1 cellular context compared by ENCODE assay signal in the genomic region with DNA sequence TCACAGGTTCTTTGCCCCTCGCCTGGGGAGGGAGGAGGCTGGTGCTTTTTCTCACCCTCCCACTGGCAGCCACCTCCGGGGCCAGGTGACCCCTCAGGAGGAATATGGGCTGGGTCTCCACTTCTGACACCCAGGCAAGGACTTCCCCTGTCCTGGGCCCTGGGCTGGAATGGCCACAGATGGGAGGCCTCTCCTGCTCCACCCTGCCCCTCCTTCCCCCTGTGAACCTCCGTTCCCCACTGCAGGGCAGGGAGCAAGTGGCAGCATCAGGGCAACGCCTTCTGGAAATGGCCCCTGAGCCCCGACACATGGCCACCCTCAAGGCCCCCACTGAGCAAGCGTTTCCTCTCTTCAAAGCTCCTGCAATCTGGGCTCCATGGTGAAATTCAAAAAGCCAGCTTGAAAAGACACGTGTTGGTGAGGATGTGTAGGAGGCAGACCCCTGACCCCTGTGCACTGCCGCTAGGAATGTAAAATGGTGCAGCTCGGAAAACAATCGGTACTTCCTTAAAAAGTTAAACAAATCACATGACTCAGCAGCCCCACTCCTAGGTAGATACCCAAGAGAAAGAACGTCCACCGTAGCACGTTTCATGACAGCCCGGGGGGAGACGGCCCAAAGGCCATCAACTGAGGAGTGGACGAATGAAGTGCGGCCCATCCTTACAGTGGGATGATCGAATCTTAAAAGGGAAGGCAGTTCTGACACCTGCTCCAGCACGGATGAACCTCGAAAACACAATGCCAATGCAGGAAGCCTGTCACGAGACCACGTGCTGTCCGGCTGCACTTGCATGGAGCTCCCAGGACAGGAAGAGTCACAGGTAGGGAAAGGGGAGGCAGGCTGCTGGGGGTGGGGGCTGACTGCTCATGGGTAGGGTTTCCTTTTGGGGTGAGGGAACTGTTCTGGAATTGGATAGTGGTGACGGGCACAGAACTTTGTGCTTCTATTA.
TF ChIP-seq lines count a peak whose summit lies in the region.

No MANE protein-coding gene starts in this region.

TF ChIP-seq in endothelial cell of umbilical vein, 7 proteins besides CTCF, POLR2A, EP300 and RAD21 (continued from another document):
- no peak for TF ChIP-seq GATA2 (IDR thresholded peaks at IDR 0.05; ENCODE audit: insufficient read depth, insufficient read length, low read depth, low read length)
- no peak for TF ChIP-seq POLR2AphosphoS5 (IDR thresholded peaks at IDR 0.05; ENCODE audit: insufficient read depth, low read depth, low read length)
